8 cellular contexts compared by ENCODE assay signal in genomic region chr3:46948830-46949671, GRCh38. TPM values are rescaled to one million over a fixed set of nuclear protein-coding genes. Genes with fewer than 3 reads are reported as not detected.
A peak's percentile ranks its signal among the peaks of the same experiment; 100 is the strongest.
DNase-seq lines count a peak whose midpoint lies in the region; ATAC-seq and TF ChIP-seq lines count a peak whose summit lies in the region.

No MANE protein-coding gene starts in this region.

- H3K27ac Mint-ChIP-seq in activated CD8-positive, alpha-beta memory T cell treated with anti-CD3 and anti-CD28 coated beads, Interleukin-2, amount 10 ng/mL, durations not matched to agents 7 days and 5 days = peak overlapping the region; percentile 97
- no peak overlapping the region for H3K27ac Mint-ChIP-seq in dendritic cell treated with granulocyte-macrophage colony-stimulating factor and Interleukin-4, amounts not matched to agents 40 ng/mL and 50 ng/mL, for 4 days

- H3K9me3 ChIP-seq in MG63 = no peaks in the 10 kb centered on the region
- H3K9me3 ChIP-seq in parathyroid adenoma (ENCODE audit: control insufficient read depth, low read length) = no peaks in the 10 kb centered on the region

- peaks cover 73% of the 10 kb centered on the region for H3K4me1 ChIP-seq in parathyroid adenoma

- TF ChIP-seq CTCF in parathyroid adenoma (IDR thresholded peaks at IDR 0.05) = no peak

- H3K36me3 Mint-ChIP-seq in activated CD8-positive, alpha-beta memory T cell treated with anti-CD3 and anti-CD28 coated beads, Interleukin-2, amount 10 ng/mL, durations not matched to agents 7 days and 5 days = peaks cover 32% of the 10 kb centered on the region
- peaks cover 60% of the 10 kb centered on the region for H3K36me3 Mint-ChIP-seq in dendritic cell treated with granulocyte-macrophage colony-stimulating factor and Interleukin-4, amounts not matched to agents 40 ng/mL and 50 ng/mL, for 4 days (ENCODE audit: low read depth)

- no peaks in the 10 kb centered on the region for H3K27me3 ChIP-seq in MG63
- no peaks in the 10 kb centered on the region for H3K27me3 ChIP-seq in parathyroid adenoma (ENCODE audit: control insufficient read depth, insufficient read depth, low read length)

- H3K9me3 Mint-ChIP-seq in activated CD8-positive, alpha-beta memory T cell treated with anti-CD3 and anti-CD28 coated beads, Interleukin-2, amount 10 ng/mL, durations not matched to agents 7 days and 5 days (ENCODE audit: low read depth) = no peaks in the 10 kb centered on the region
- H3K9me3 Mint-ChIP-seq in dendritic cell treated with granulocyte-macrophage colony-stimulating factor and Interleukin-4, amounts not matched to agents 40 ng/mL and 50 ng/mL, for 4 days = no peaks in the 10 kb centered on the region

- H3K27ac ChIP-seq in parathyroid adenoma = peak overlapping the region; percentile 97

- no peak overlapping the region for H2AFZ ChIP-seq in parathyroid adenoma

- H3K4me1 Mint-ChIP-seq in activated CD8-positive, alpha-beta memory T cell treated with anti-CD3 and anti-CD28 coated beads, Interleukin-2, amount 10 ng/mL, durations not matched to agents 7 days and 5 days = peaks cover 83% of the 10 kb centered on the region
- peaks cover 95% of the 10 kb centered on the region for H3K4me1 Mint-ChIP-seq in dendritic cell treated with granulocyte-macrophage colony-stimulating factor and Interleukin-4, amounts not matched to agents 40 ng/mL and 50 ng/mL, for 4 days (ENCODE audit: low read depth)

- H3K36me3 ChIP-seq in MG63 (peaks cover 8% of the 10 kb centered on the region; the same call in 1 of the 2 replicates), parathyroid adenoma (ENCODE audit: control insufficient read depth, insufficient read depth, low read length) (no peaks in the 10 kb centered on the region)

- intact Hi-C loops in dendritic cell treated with granulocyte-macrophage colony-stimulating factor and Interleukin-4, amounts not matched to agents 40 ng/mL and 50 ng/mL, for 4 days (cut with micrococcal nuclease) = no loop called here

- no peaks in the 10 kb centered on the region for H3K27me3 Mint-ChIP-seq in activated CD8-positive, alpha-beta memory T cell treated with anti-CD3 and anti-CD28 coated beads, Interleukin-2, amount 10 ng/mL, durations not matched to agents 7 days and 5 days
- H3K27me3 Mint-ChIP-seq in dendritic cell treated with granulocyte-macrophage colony-stimulating factor and Interleukin-4, amounts not matched to agents 40 ng/mL and 50 ng/mL, for 4 days = no peaks in the 10 kb centered on the region

- peaks cover 49% of the 10 kb centered on the region for H3K79me2 ChIP-seq in parathyroid adenoma

- CTCF ChIA-PET in activated CD8-positive, alpha-beta memory T cell treated with anti-CD3 and anti-CD28 coated beads, Interleukin-2, amount 10 ng/mL, durations not matched to agents 7 days and 5 days (lab: Charles Lee) = interaction anchor here (1.5 to 3.2 kb wide), 6 partner anchors 9 to 49 kb away, joined by 5 to 23 read pairs (median 10); partner anchors contain the start of genes CCDC12 and NBEAL2

- ATAC-seq in activated CD8-positive, alpha-beta memory T cell treated with anti-CD3 and anti-CD28 coated beads, Interleukin-2, amount 10 ng/mL, durations not matched to agents 7 days and 5 days = peak; percentile 13
- ATAC-seq in HG03469 (IDR thresholded peaks at IDR 0.05; ENCODE audit: unreplicated experiment) = no peak

- no peak overlapping the region for H3K9ac ChIP-seq in parathyroid adenoma

- peak overlapping the region; percentile 67 for H3K4me2 ChIP-seq in parathyroid adenoma (ENCODE audit: low read length)

- peak; percentile 70 for DNase-seq in activated CD8-positive, alpha-beta memory T cell treated with anti-CD3 and anti-CD28 coated beads, Interleukin-2, amount 10 ng/mL, durations not matched to agents 7 days and 5 days
- DNase-seq in activated CD8-positive, alpha-beta memory T cell treated with anti-CD3 and anti-CD28 coated beads for 24 hours = no peak
- DNase-seq in MG63 = peak; percentile 17
- DNase-seq in GM19240 (ENCODE audit: insufficient read length, low spot score) = no peak
- DNase-seq in NCI-H2081 treated with DMSO at 0.1 percent for 48 hours (lab: John Stamatoyannopoulos, UW) = no peak

- H3K4me3 Mint-ChIP-seq in activated CD8-positive, alpha-beta memory T cell treated with anti-CD3 and anti-CD28 coated beads, Interleukin-2, amount 10 ng/mL, durations not matched to agents 7 days and 5 days = peak overlapping the region; percentile 66
- H3K4me3 Mint-ChIP-seq in dendritic cell treated with granulocyte-macrophage colony-stimulating factor and Interleukin-4, amounts not matched to agents 40 ng/mL and 50 ng/mL, for 4 days = peak overlapping the region; percentile 30

- H3K4me3 ChIP-seq in MG63 = no peak overlapping the region
- no peak overlapping the region for H3K4me3 ChIP-seq in parathyroid adenoma (ENCODE audit: low read depth, low read length)

RNA-seq across cellular contexts. Expression of gene CCDC12, which starts 27.5 kb away (rescaled TPM):
- 10 to 100 TPM; 65.9 to 72.7 TPM for total RNA-seq in activated CD8-positive, alpha-beta memory T cell treated with anti-CD3 and anti-CD28 coated beads, Interleukin-2, amount 10 ng/mL, durations not matched to agents 7 days and 5 days
- 12.0 and 13.7 TPM in 2 replicates for total RNA-seq in MG63 (2014; rRNA removed; shearing (Covaris generic); ENCODE audit: low replicate concordance)

RNA-seq across cellular contexts. Expression of gene NBEAL2, which starts 30.4 kb away (rescaled TPM):
- 100 to 1,000 TPM; 164 to 262 TPM for total RNA-seq in activated CD8-positive, alpha-beta memory T cell treated with anti-CD3 and anti-CD28 coated beads, Interleukin-2, amount 10 ng/mL, durations not matched to agents 7 days and 5 days
- 0.99 and 4.8 TPM in 2 replicates for total RNA-seq in MG63 (2014; rRNA removed; shearing (Covaris generic); ENCODE audit: low replicate concordance)

Comparison
In these comparisons a context has a peak if more than half of its experiments do, and no peak if none do; other contexts are left out.
1. DNase-seq: peak in activated CD8-positive, alpha-beta memory T cell treated with anti-CD3 and anti-CD28 coated beads, Interleukin-2, amount 10 ng/mL, durations not matched to agents 7 days and 5 days (single experiment) and MG63 (single experiment); none in activated CD8-positive, alpha-beta memory T cell treated with anti-CD3 and anti-CD28 coated beads for 24 hours (single experiment), GM19240 (single experiment) and NCI-H2081 treated with DMSO at 0.1 percent for 48 hours (single experiment).
2. RNA of gene NBEAL2, which starts 30.4 kb away (total RNA-seq): 164 to 262 TPM in activated CD8-positive, alpha-beta memory T cell treated with anti-CD3 and anti-CD28 coated beads, Interleukin-2, amount 10 ng/mL, durations not matched to agents 7 days and 5 days; 0.99 to 4.8 TPM in MG63; every median in the first group is over 10 times any median in the second.